ENCODE assay signal across 15 cellular contexts in the genomic region with DNA sequence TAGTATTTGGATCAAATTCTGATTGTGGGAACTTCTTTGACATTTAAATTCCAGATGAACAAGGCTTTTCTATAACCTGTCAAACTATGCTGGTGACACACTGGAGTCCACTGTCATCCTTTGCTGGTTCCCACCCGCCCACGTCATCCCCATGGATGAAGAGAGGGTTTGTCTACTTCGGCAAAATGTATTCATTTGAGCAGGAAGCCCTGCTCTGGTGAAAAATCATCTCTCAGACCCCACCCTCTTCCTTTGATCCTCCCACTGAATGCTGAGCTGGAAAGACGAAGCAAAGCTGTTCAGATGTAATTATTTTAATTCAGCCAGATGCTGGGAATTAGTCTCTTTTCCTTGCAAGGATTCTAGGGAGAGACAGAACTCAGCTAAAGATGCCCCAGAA. TPM values are rescaled to one million over a fixed set of nuclear protein-coding genes. Genes with fewer than 3 reads are reported as not detected.
DNase-seq lines count a peak whose midpoint lies in the region; ATAC-seq and TF ChIP-seq lines count a peak whose summit lies in the region.
"Had no signal": no experiment of that assay in that cellular context is flagged by ENCODE, and none has a peak within 500 bp of the region (broad histone marks: within the 10 kb centered on the region; RNA-seq: fewer than 3 reads in every experiment).

No MANE protein-coding gene starts in this region.

- no peak overlapping the region for H3K27ac Mint-ChIP-seq in activated naive CD4-positive, alpha-beta T cell treated with anti-CD3 and anti-CD28 coated beads, Interleukin-2, amount 50 U/mL, for 72 hours
- no peak overlapping the region for H3K27ac Mint-ChIP-seq in activated T-helper 1 cell treated with anti-CD3 and anti-CD28 coated beads, Interleukin-12 subunit alpha, Interleukin-12 subunit beta, Interleukin-2, Interleukin-4 antibody, amounts not matched to agents 30 ng/mL and 10 ng/mL and 1 ng/mL, durations not matched to agents 14 hours and 24 hours and 36 hours
- H3K27ac Mint-ChIP-seq: IgD-negative memory B cell, immature natural killer cell had no signal

- no peak for TF ChIP-seq CTCF in fibroblast of mammary gland (conservative IDR thresholded peaks at IDR 0.05; ENCODE audit: control insufficient read depth, insufficient read depth, low read depth, low read length)

- intact Hi-C loops in activated T-helper 1 cell treated with anti-CD3 and anti-CD28 coated beads, Interleukin-12 subunit alpha, Interleukin-12 subunit beta, Interleukin-2, Interleukin-4 antibody, amounts not matched to agents 30 ng/mL and 10 ng/mL and 1 ng/mL, durations not matched to agents 14 hours and 24 hours and 36 hours (cut with micrococcal nuclease) = no loop called here

- H3K9me3 Mint-ChIP-seq in activated naive CD4-positive, alpha-beta T cell treated with anti-CD3 and anti-CD28 coated beads, Interleukin-2, amount 50 U/mL, for 72 hours = no peaks in the 10 kb centered on the region
- no peaks in the 10 kb centered on the region for H3K9me3 Mint-ChIP-seq in activated T-helper 1 cell treated with anti-CD3 and anti-CD28 coated beads, Interleukin-12 subunit alpha, Interleukin-12 subunit beta, Interleukin-2, Interleukin-4 antibody, amounts not matched to agents 30 ng/mL and 10 ng/mL and 1 ng/mL, durations not matched to agents 14 hours and 24 hours and 36 hours
- H3K9me3 Mint-ChIP-seq: IgD-negative memory B cell, immature natural killer cell had no signal

- H3K4me3 Mint-ChIP-seq in activated T-helper 1 cell treated with anti-CD3 and anti-CD28 coated beads, Interleukin-12 subunit alpha, Interleukin-12 subunit beta, Interleukin-2, Interleukin-4 antibody, amounts not matched to agents 30 ng/mL and 10 ng/mL and 1 ng/mL, durations not matched to agents 14 hours and 24 hours and 36 hours = no peak overlapping the region
- H3K4me3 Mint-ChIP-seq: IgD-negative memory B cell, immature natural killer cell had no signal

- peak; percentile 28 to 52 for ATAC-seq in activated naive CD4-positive, alpha-beta T cell treated with anti-CD3 and anti-CD28 coated beads, Interleukin-2, amount 50 U/mL, for 72 hours
- no peak for ATAC-seq in GM18873 (IDR thresholded peaks at IDR 0.05; ENCODE audit: low FRiP score, unreplicated experiment)

- H3K4me3 ChIP-seq in fibroblast of mammary gland (ENCODE audit: control insufficient read depth, low read depth, low read length) = no peak overlapping the region

- no peak for DNase-seq in activated naive CD4-positive, alpha-beta T cell treated with anti-CD3 and anti-CD28 coated beads, Interleukin-2, amount 50 U/mL, for 72 hours (ENCODE audit: low spot score in 2 of 2)
- DNase-seq in activated naive CD4-positive, alpha-beta T cell (lab: John Stamatoyannopoulos, UW) = no peak
- peak; percentile 75 for DNase-seq in SW480 (ENCODE audit: low spot score)
- peak; percentile 16 for DNase-seq in fibroblast of mammary gland (ENCODE audit: low read depth)
- peak; percentile 7 to 43 for DNase-seq in stimulated activated CD4-positive, alpha-beta T cell treated with anti-CD3 and anti-CD28 coated beads, Interleukin-4, amount 100 ng/mL, for 4 hours
- no peak for DNase-seq in activated T-helper 1 cell treated with anti-CD3 and anti-CD28 coated beads, Interleukin-12 subunit alpha, Interleukin-12 subunit beta, Interleukin-2, Interleukin-4 antibody, amounts not matched to agents 30 ng/mL and 10 ng/mL and 1 ng/mL, durations not matched to agents 14 hours and 24 hours and 36 hours (ENCODE audit: low spot score)
- no peak for DNase-seq in NCI-H1417 (lab: John Stamatoyannopoulos, UW)
- DNase-seq: aorta, DMS53, immature natural killer cell, NCI-H1694, NCI-H526 treated with DMSO at 0.1 percent for 48 hours, Right ventricle myocardium superior had no signal

- H3K27me3 Mint-ChIP-seq in activated T-helper 1 cell treated with anti-CD3 and anti-CD28 coated beads, Interleukin-12 subunit alpha, Interleukin-12 subunit beta, Interleukin-2, Interleukin-4 antibody, amounts not matched to agents 30 ng/mL and 10 ng/mL and 1 ng/mL, durations not matched to agents 14 hours and 24 hours and 36 hours (ENCODE audit: insufficient read depth) = peaks cover 40% of the 10 kb centered on the region

- no peaks in the 10 kb centered on the region for H3K36me3 Mint-ChIP-seq in activated naive CD4-positive, alpha-beta T cell treated with anti-CD3 and anti-CD28 coated beads, Interleukin-2, amount 50 U/mL, for 72 hours
- no peaks in the 10 kb centered on the region for H3K36me3 Mint-ChIP-seq in activated T-helper 1 cell treated with anti-CD3 and anti-CD28 coated beads, Interleukin-12 subunit alpha, Interleukin-12 subunit beta, Interleukin-2, Interleukin-4 antibody, amounts not matched to agents 30 ng/mL and 10 ng/mL and 1 ng/mL, durations not matched to agents 14 hours and 24 hours and 36 hours (ENCODE audit: low read depth)
- H3K36me3 Mint-ChIP-seq: immature natural killer cell had no signal

- H3K4me1 Mint-ChIP-seq in activated T-helper 1 cell treated with anti-CD3 and anti-CD28 coated beads, Interleukin-12 subunit alpha, Interleukin-12 subunit beta, Interleukin-2, Interleukin-4 antibody, amounts not matched to agents 30 ng/mL and 10 ng/mL and 1 ng/mL, durations not matched to agents 14 hours and 24 hours and 36 hours (ENCODE audit: low read depth) = peaks cover 6% of the 10 kb centered on the region
- H3K4me1 Mint-ChIP-seq: IgD-negative memory B cell, immature natural killer cell had no signal

RNA-seq across cellular contexts. Expression of a gene that starts 50.5 kb away (rescaled TPM):
- total RNA-seq in activated naive CD4-positive, alpha-beta T cell treated with anti-CD3 and anti-CD28 coated beads, Interleukin-2, amount 50 U/mL, for 72 hours = 1 to 10 TPM in 1 of 2 donors, under 1 TPM in 1; 0.25 to 3.0 TPM
- 0.54 and 0.61 TPM in 2 replicates for total RNA-seq in activated T-helper 1 cell treated with anti-CD3 and anti-CD28 coated beads, Interleukin-12 subunit alpha, Interleukin-12 subunit beta, Interleukin-2, Interleukin-4 antibody, amounts not matched to agents 30 ng/mL and 10 ng/mL and 1 ng/mL, durations not matched to agents 14 hours and 24 hours and 36 hours

Comparison
In these comparisons a context has a peak if more than half of its experiments do, and no peak if none do; other contexts are left out.
1. DNase-seq: peak in SW480 (single experiment), fibroblast of mammary gland (single experiment) and stimulated activated CD4-positive, alpha-beta T cell treated with anti-CD3 and anti-CD28 coated beads, Interleukin-4, amount 100 ng/mL, for 4 hours (2 of 2); none in activated naive CD4-positive, alpha-beta T cell treated with anti-CD3 and anti-CD28 coated beads, Interleukin-2, amount 50 U/mL, for 72 hours (0 of 2), activated naive CD4-positive, alpha-beta T cell (0 of 4), activated T-helper 1 cell treated with anti-CD3 and anti-CD28 coated beads, Interleukin-12 subunit alpha, Interleukin-12 subunit beta, Interleukin-2, Interleukin-4 antibody, amounts not matched to agents 30 ng/mL and 10 ng/mL and 1 ng/mL, durations not matched to agents 14 hours and 24 hours and 36 hours (single experiment) and NCI-H1417 (0 of 3).